3 cellular contexts compared by ENCODE assay signal in genomic region chr16:3158014-3158497, GRCh38.
A peak's percentile ranks its signal among the peaks of the same experiment; 100 is the strongest.
TF ChIP-seq lines count a peak whose summit lies in the region.

No MANE protein-coding gene starts in this region.

TF ChIP-seq in Ishikawa, 13 proteins besides CTCF, POLR2A, EP300 and RAD21:
- TF ChIP-seq TCF12 (IDR thresholded peaks at IDR 0.05; ENCODE audit: low read depth) (peak; percentile 14; the same call in 1 of the 2 replicates), ZBTB7A (IDR thresholded peaks at IDR 0.05; ENCODE audit: low read depth) (peak; percentile 75), TAF1 (IDR thresholded peaks at IDR 0.05; ENCODE audit: low read depth) (peak; percentile 27; the same call in 1 of the 2 replicates), CEBPB (IDR thresholded peaks at IDR 0.05) (no peak)

TF ChIP-seq in K562, 482 proteins besides CTCF, POLR2A, EP300 and RAD21:
- TF ChIP-seq ETV1 (tag; conservative IDR thresholded peaks at IDR 0.05; ENCODE audit: low read depth) = 0 out of 2 replicates have a peak, but pooled peaks have one; percentile 6
- no peak for TF ChIP-seq HNRNPK (IDR thresholded peaks at IDR 0.05; ENCODE audit: low read depth, low read length, poor library complexity, severe bottlenecking)
- no peak for TF ChIP-seq ZNF655 (CRISPR knock-in tag; IDR thresholded peaks at IDR 0.05)
- 0 out of 2 replicates have a peak, but pooled peaks have one; percentile 24 for TF ChIP-seq E2F1 (CRISPR knock-in tag; IDR thresholded peaks at IDR 0.05)
- 0 out of 2 replicates have a peak, but pooled peaks have one; percentile 4 for TF ChIP-seq ZFX (CRISPR knock-in tag; IDR thresholded peaks at IDR 0.05)
- peak; percentile 53 to 83; a peak in 2 of 4 replicates for TF ChIP-seq UBTF (IDR thresholded peaks at IDR 0.05; ENCODE audit: borderline replicate concordance in 1 of 2, low read depth in 2 of 2, low read length in 2 of 2)
- peak; percentile 31; the same call in 1 of the 2 replicates for TF ChIP-seq NR2C1 (IDR thresholded peaks at IDR 0.05)
- TF ChIP-seq NR2C1 (tag; IDR thresholded peaks at IDR 0.05) = 0 out of 2 replicates have a peak, but pooled peaks have one; percentile 46
- no peak for TF ChIP-seq JUN (IDR thresholded peaks at IDR 0.05; ENCODE audit: borderline replicate concordance, low read depth, low read length)
- TF ChIP-seq JUN (CRISPR knock-in tag; IDR thresholded peaks at IDR 0.05; ENCODE audit: borderline replicate concordance) = 0 out of 2 replicates have a peak, but pooled peaks have one; percentile 52
- 0 out of 2 replicates have a peak, but pooled peaks have one; percentile 13 for TF ChIP-seq RBFOX2 (IDR thresholded peaks at IDR 0.05; ENCODE audit: low read depth, low read length)
- peak; percentile 44 for TF ChIP-seq RBBP5 (IDR thresholded peaks at IDR 0.05; ENCODE audit: borderline replicate concordance, insufficient read depth, low read length, poor library complexity, severe bottlenecking)
- no peak for TF ChIP-seq MCM2 (IDR thresholded peaks at IDR 0.05; ENCODE audit: low read depth)
- TF ChIP-seq COPS2 (conservative IDR thresholded peaks at IDR 0.05) = no peak
- no peak for TF ChIP-seq KDM2B (CRISPR knock-in tag; IDR thresholded peaks at IDR 0.05)
- no peak for TF ChIP-seq ZNF23 (CRISPR knock-in tag; IDR thresholded peaks at IDR 0.05)
- TF ChIP-seq SMARCA4 (IDR thresholded peaks at IDR 0.05) = no peak
- TF ChIP-seq ZNF280B (CRISPR knock-in tag; IDR thresholded peaks at IDR 0.05) = no peak
- no peak; the same call in 1 of the 2 replicates for TF ChIP-seq NR2C2 (CRISPR knock-in tag; IDR thresholded peaks at IDR 0.05)
- TF ChIP-seq NR2C2 (tag; IDR thresholded peaks at IDR 0.05) = peak; percentile 84
- TF ChIP-seq CBFB (CRISPR knock-in tag; IDR thresholded peaks at IDR 0.05) = no peak
- TF ChIP-seq ZNF41 (CRISPR knock-in tag; conservative IDR thresholded peaks at IDR 0.05) = no peak

TF ChIP-seq in HepG2, 621 proteins besides CTCF, POLR2A, EP300 and RAD21 (continues in another document):
- TF ChIP-seq ELF3 (CRISPR knock-in tag; IDR thresholded peaks at IDR 0.05) = no peak
- no peak for TF ChIP-seq ZNF260 (CRISPR knock-in tag; IDR thresholded peaks at IDR 0.05; ENCODE audit: borderline replicate concordance, low read depth)
- no peak for TF ChIP-seq FOXO4 (CRISPR knock-in tag; conservative IDR thresholded peaks at IDR 0.05)
- 0 out of 2 replicates have a peak, but pooled peaks have one; percentile 27 for TF ChIP-seq TEAD2 (CRISPR knock-in tag; IDR thresholded peaks at IDR 0.05)
- 0 out of 2 replicates have a peak, but pooled peaks have one; percentile 30 for TF ChIP-seq SRY (CRISPR knock-in tag; IDR thresholded peaks at IDR 0.05)
- TF ChIP-seq ZNF354B (CRISPR knock-in tag; IDR thresholded peaks at IDR 0.05) = no peak
- no peak for TF ChIP-seq SKIL (CRISPR knock-in tag; IDR thresholded peaks at IDR 0.05; ENCODE audit: borderline replicate concordance)
- 0 out of 2 replicates have a peak, but pooled peaks have one; percentile 0 for TF ChIP-seq HDAC2 (CRISPR knock-in tag; IDR thresholded peaks at IDR 0.05)
- TF ChIP-seq ZNF546 (CRISPR knock-in tag; conservative IDR thresholded peaks at IDR 0.05) = peak; percentile 45; the same call in 1 of the 2 replicates
- no peak for TF ChIP-seq ZNF282 (IDR thresholded peaks at IDR 0.05; ENCODE audit: partially characterized antibody)
- TF ChIP-seq ZFP90 (CRISPR knock-in tag; IDR thresholded peaks at IDR 0.05; ENCODE audit: borderline replicate concordance) = no peak
- TF ChIP-seq HOXA9 (CRISPR knock-in tag; IDR thresholded peaks at IDR 0.05; ENCODE audit: borderline replicate concordance) = no peak
- peak; percentile 79; the same call in 1 of the 2 replicates for TF ChIP-seq ZNF674 (CRISPR knock-in tag; IDR thresholded peaks at IDR 0.05; ENCODE audit: low read depth)
- TF ChIP-seq ZNF839 (CRISPR knock-in tag; IDR thresholded peaks at IDR 0.05; ENCODE audit: borderline replicate concordance) = no peak
- no peak for TF ChIP-seq E2F5 (CRISPR knock-in tag; conservative IDR thresholded peaks at IDR 0.05)
- no peak for TF ChIP-seq ZNF142 (CRISPR knock-in tag; IDR thresholded peaks at IDR 0.05)
- 0 out of 2 replicates have a peak, but pooled peaks have one; percentile 38 for TF ChIP-seq ZNF430 (CRISPR knock-in tag; IDR thresholded peaks at IDR 0.05)
- TF ChIP-seq ZNF558 (CRISPR knock-in tag; IDR thresholded peaks at IDR 0.05; ENCODE audit: borderline replicate concordance) = no peak; the same call in 1 of the 2 replicates
- TF ChIP-seq HNRNPL (IDR thresholded peaks at IDR 0.05; ENCODE audit: low read depth, low read length) = no peak
- TF ChIP-seq ZNF777 (CRISPR knock-in tag; IDR thresholded peaks at IDR 0.05) = peak; percentile 10; the same call in 1 of the 2 replicates
- no peak for TF ChIP-seq ZNF704 (CRISPR knock-in tag; IDR thresholded peaks at IDR 0.05; ENCODE audit: borderline replicate concordance)
- TF ChIP-seq GABPA (IDR thresholded peaks at IDR 0.05; ENCODE audit: low read depth, low read length) = no peak
- 0 out of 2 replicates have a peak, but pooled peaks have one; percentile 7 for TF ChIP-seq GABPA (CRISPR knock-in tag; IDR thresholded peaks at IDR 0.05; ENCODE audit: low read depth)
- no peak for TF ChIP-seq ZNF101 (CRISPR knock-in tag; IDR thresholded peaks at IDR 0.05; ENCODE audit: borderline replicate concordance, low read depth)
- TF ChIP-seq PTBP1 (IDR thresholded peaks at IDR 0.05; ENCODE audit: low read depth, low read length, poor library complexity, severe bottlenecking) = no peak
- TF ChIP-seq PHB2 (IDR thresholded peaks at IDR 0.05; ENCODE audit: partially characterized antibody) = no peak
- TF ChIP-seq CHCHD3 (CRISPR knock-in tag; IDR thresholded peaks at IDR 0.05) = no peak
- TF ChIP-seq ELF4 (CRISPR knock-in tag; IDR thresholded peaks at IDR 0.05; ENCODE audit: borderline replicate concordance) = no peak
- TF ChIP-seq ZGPAT (CRISPR knock-in tag; IDR thresholded peaks at IDR 0.05) = no peak
- TF ChIP-seq ARNT (IDR thresholded peaks at IDR 0.05) = no peak
- no peak for TF ChIP-seq USF2 (IDR thresholded peaks at IDR 0.05; ENCODE audit: low read depth, low read length)
- no peak for TF ChIP-seq USF2 (CRISPR knock-in tag; IDR thresholded peaks at IDR 0.05; ENCODE audit: borderline replicate concordance)
- no peak for TF ChIP-seq AKAP8 (CRISPR knock-in tag; IDR thresholded peaks at IDR 0.05)
- TF ChIP-seq NR2F6 (IDR thresholded peaks at IDR 0.05) = no peak
- no peak for TF ChIP-seq NR2F6 (CRISPR knock-in tag; IDR thresholded peaks at IDR 0.05)
